In genomic region chr18:3452750-3453539, GRCh38 we compare ENCODE assay signal across 8 cellular contexts. TPM values are rescaled to one million over a fixed set of nuclear protein-coding genes. Genes with fewer than 3 reads are reported as not detected.
DNase-seq lines count a peak whose midpoint lies in the region; ATAC-seq and TF ChIP-seq lines count a peak whose summit lies in the region.

No MANE protein-coding gene starts in this region.

- peaks cover 17% of the 10 kb centered on the region for H3K36me3 Mint-ChIP-seq in CD4-positive, CD25-positive, alpha-beta regulatory T cell
- H3K36me3 Mint-ChIP-seq in endodermal cell (ENCODE audit: low read depth) (peaks cover 73% of the 10 kb centered on the region), nephron progenitor cell (ENCODE audit: low read depth) (peaks cover 19% of the 10 kb centered on the region)

- no peak for ATAC-seq in CD4-positive, CD25-positive, alpha-beta regulatory T cell (ENCODE audit: low read depth in 2 of 2)
- ATAC-seq in Panc1 = no peak

- no peaks in the 10 kb centered on the region for H3K27me3 ChIP-seq in CD4-positive, CD25-positive, alpha-beta regulatory T cell (ENCODE audit: control insufficient read depth, insufficient read depth, low read length)
- H3K27me3 ChIP-seq in Panc1 (ENCODE audit: control insufficient read depth, insufficient read depth, low read length) = no peaks in the 10 kb centered on the region
- H3K27me3 ChIP-seq in endodermal cell (ENCODE audit: control insufficient read depth, insufficient read depth, low read length, poor library complexity, severe bottlenecking) = no peaks in the 10 kb centered on the region

- DNase-seq in CD4-positive, CD25-positive, alpha-beta regulatory T cell = no peak
- DNase-seq in Panc1 (ENCODE audit: low read depth, low spot score) = no peak
- DNase-seq in endodermal cell = no peak
- no peak for DNase-seq in nephron progenitor cell
- DNase-seq in NCI-H146 treated with DMSO at 0.1 percent for 48 hours (lab: John Stamatoyannopoulos, UW; ENCODE audit: unreplicated experiment) = no peak
- DNase-seq in NOMO-1 (lab: John Stamatoyannopoulos, UW; ENCODE audit: unreplicated experiment in 2 of 2) = no peak
- no peak for DNase-seq in SKM-1 (lab: John Stamatoyannopoulos, UW; ENCODE audit: unreplicated experiment)
- no peak for DNase-seq in NK-92 treated with Interleukin-12 subunit alpha and Interleukin-12 subunit beta, amount 100 ng/mL, for 24 hours (lab: John Stamatoyannopoulos, UW)

- intact Hi-C loops in Panc1 (cut with micrococcal nuclease; ENCODE audit: unreplicated experiment) = loop anchor here (5.0 kb wide), 1 partner anchor 214 kb away; no protein-coding TSS in a partner anchor

- TF ChIP-seq CTCF in Panc1 (IDR thresholded peaks at IDR 0.05) = no peak
- TF ChIP-seq CTCF in endodermal cell (conservative IDR thresholded peaks at IDR 0.05) = no peak
- no peak for TF ChIP-seq CTCF in nephron progenitor cell (IDR thresholded peaks at IDR 0.05)

- H3K27me3 Mint-ChIP-seq in CD4-positive, CD25-positive, alpha-beta regulatory T cell = peaks cover 58% of the 10 kb centered on the region
- H3K27me3 Mint-ChIP-seq in endodermal cell (ENCODE audit: insufficient read depth) (no peaks in the 10 kb centered on the region), nephron progenitor cell (ENCODE audit: low read depth, poor library complexity) (no peaks in the 10 kb centered on the region)

- H3K9me3 ChIP-seq in CD4-positive, CD25-positive, alpha-beta regulatory T cell (ENCODE audit: control insufficient read depth in 2 of 2, low read length in 2 of 2) = no peaks in the 10 kb centered on the region
- H3K9me3 ChIP-seq in Panc1 (ENCODE audit: control insufficient read depth, insufficient read depth, low read depth, low read length) (no peaks in the 10 kb centered on the region), endodermal cell (ENCODE audit: control insufficient read depth, low read length) (no peaks in the 10 kb centered on the region)

- H3K27ac Mint-ChIP-seq in CD4-positive, CD25-positive, alpha-beta regulatory T cell = peak overlapping the region; percentile 98 to 99 (median 99)
- H3K27ac Mint-ChIP-seq in endodermal cell = peak overlapping the region; percentile 96
- peak overlapping the region; percentile 97 for H3K27ac Mint-ChIP-seq in nephron progenitor cell

- peak overlapping the region; percentile 97 for H3K27ac ChIP-seq in CD4-positive, CD25-positive, alpha-beta regulatory T cell (ENCODE audit: insufficient read depth, low read length, poor library complexity, severe bottlenecking)
- peak overlapping the region; percentile 100 for H3K27ac ChIP-seq in Panc1 (ENCODE audit: low read length)
- peak overlapping the region; percentile 96 for H3K27ac ChIP-seq in endodermal cell (ENCODE audit: low read depth, low read length)

- H3K9ac ChIP-seq in endodermal cell (ENCODE audit: extremely low read depth, low read length, poor library complexity, severe bottlenecking) = peak overlapping the region; percentile 99

- in situ Hi-C loops in Panc1 (cut with HindIII; ENCODE audit: low pct_unique_long_range_greater_than_20kb, low sequenced_read_pairs) = no loop called here

- POLR2A ChIA-PET in Panc1 (lab: Charles Lee) = interaction anchor here (0.5 to 3.3 kb wide), 16 partner anchors 20 to 878 kb away, joined by 3 to 23 read pairs (median 6); no protein-coding TSS in a partner anchor

- H3K4me1 Mint-ChIP-seq in CD4-positive, CD25-positive, alpha-beta regulatory T cell = peaks cover 17 to 74% (median 50%) of the 10 kb centered on the region in 4 donors
- H3K4me1 Mint-ChIP-seq in endodermal cell (peaks cover 34% of the 10 kb centered on the region), nephron progenitor cell (peaks cover 54% of the 10 kb centered on the region)

- peaks cover 62% of the 10 kb centered on the region for H3K4me1 ChIP-seq in CD4-positive, CD25-positive, alpha-beta regulatory T cell (ENCODE audit: control insufficient read depth, insufficient read depth, low read length, poor library complexity, severe bottlenecking)
- H3K4me1 ChIP-seq in Panc1 (ENCODE audit: control insufficient read depth, insufficient read depth, low read length) (peaks cover 33% of the 10 kb centered on the region), endodermal cell (ENCODE audit: control insufficient read depth, insufficient read depth, low read length) (peaks cover 17% of the 10 kb centered on the region)

- H3K4me3 Mint-ChIP-seq in CD4-positive, CD25-positive, alpha-beta regulatory T cell = peak overlapping the region; percentile 96 to 98 (median 96)
- peak overlapping the region; percentile 100 for H3K4me3 Mint-ChIP-seq in endodermal cell
- H3K4me3 Mint-ChIP-seq in nephron progenitor cell = peak overlapping the region; percentile 91

- WGBS in endodermal cell (ENCODE audit: insufficient coverage in 1 of 2, insufficient read length in 1 of 2), 2 experiments = 1% methylated on average over 14 to 17 of the region's 17 CpGs

- peaks cover 0 to 2% (median 0%) of the 10 kb centered on the region in 7 donors for H3K9me3 Mint-ChIP-seq in CD4-positive, CD25-positive, alpha-beta regulatory T cell
- H3K9me3 Mint-ChIP-seq in endodermal cell (no peaks in the 10 kb centered on the region), nephron progenitor cell (peaks cover 3% of the 10 kb centered on the region)

- no TSS peak for BruUV-seq in Panc1 (replicated peaks; lab: Mats Ljungman, UMichigan)

- CTCF ChIA-PET in Panc1 (lab: Charles Lee) = interaction anchor here (0.6 to 1.8 kb wide), 3 partner anchors 15 to 213 kb away, joined by 4 to 12 read pairs (median 7); no protein-coding TSS in a partner anchor

- H3K4me3 ChIP-seq in CD4-positive, CD25-positive, alpha-beta regulatory T cell (ENCODE audit: low read depth, low read length) = peak overlapping the region; percentile 78
- H3K4me3 ChIP-seq in Panc1 (ENCODE audit: low read depth in 2 of 2, low read length in 2 of 2) = peak overlapping the region; percentile 97 to 98
- H3K4me3 ChIP-seq in endodermal cell (ENCODE audit: low read length) = peak overlapping the region; percentile 100

- H3K36me3 ChIP-seq in CD4-positive, CD25-positive, alpha-beta regulatory T cell (ENCODE audit: control insufficient read depth, insufficient read depth, low read length) = peaks cover 2% of the 10 kb centered on the region
- H3K36me3 ChIP-seq in Panc1 (ENCODE audit: control insufficient read depth, insufficient read depth, low read length) (peaks cover 20% of the 10 kb centered on the region), endodermal cell (ENCODE audit: control insufficient read depth, insufficient read depth, low read length) (peaks cover 38% of the 10 kb centered on the region)

RNA-seq across cellular contexts. Expression of gene TGIF1, which starts 3.0 kb away (rescaled TPM):
- 37.3 TPM for total RNA-seq in CD4-positive, CD25-positive, alpha-beta regulatory T cell
- polyA plus RNA-seq in CD4-positive, CD25-positive, alpha-beta regulatory T cell = 10 to 100 TPM; 42.6 to 86.8 (median 51.0) TPM
- 171 TPM for total RNA-seq in Panc1 (2021; ENCODE audit: unreplicated experiment)
- 131 TPM for polyA plus RNA-seq in Panc1 (2012; ENCODE audit: insufficient read length)
- 100 to 1,000 TPM; 417 to 575 TPM for total RNA-seq in endodermal cell
- polyA plus RNA-seq in endodermal cell (2013, experiment 1 of 2) = 177 TPM
- polyA plus RNA-seq in endodermal cell (2013, experiment 2 of 2) = 176 TPM
